ENCODE assay signal across 3 cellular contexts in the genomic region with DNA sequence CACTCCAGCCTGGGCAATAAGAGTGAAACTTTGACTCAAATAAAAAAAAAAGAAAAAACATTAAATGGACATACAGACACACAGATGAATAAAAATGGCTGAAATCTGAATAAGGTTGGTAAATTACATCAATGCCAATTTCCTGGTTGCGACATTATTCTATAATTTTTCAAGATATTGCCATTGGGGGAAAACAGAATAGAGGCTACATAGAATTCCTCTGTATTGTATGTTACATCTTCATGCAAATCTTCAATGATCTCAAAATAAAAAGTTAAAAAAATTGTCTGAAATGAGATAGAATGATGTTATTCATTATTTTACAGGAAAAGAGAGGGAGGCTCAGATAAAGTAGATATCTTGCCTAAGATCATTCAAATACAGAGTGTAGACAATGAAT.
"Had no signal": no experiment of that assay in that cellular context is flagged by ENCODE, and none has a peak within 500 bp of the region (broad histone marks: within the 10 kb centered on the region; RNA-seq: fewer than 3 reads in every experiment).

No MANE protein-coding gene starts in this region.

- H3K4me3 ChIP-seq: GM12878 had no signal

- DNase-seq: GDM1, GF-D8 had no signal

- ATAC-seq: GM12878 had no signal
